In the genomic region with DNA sequence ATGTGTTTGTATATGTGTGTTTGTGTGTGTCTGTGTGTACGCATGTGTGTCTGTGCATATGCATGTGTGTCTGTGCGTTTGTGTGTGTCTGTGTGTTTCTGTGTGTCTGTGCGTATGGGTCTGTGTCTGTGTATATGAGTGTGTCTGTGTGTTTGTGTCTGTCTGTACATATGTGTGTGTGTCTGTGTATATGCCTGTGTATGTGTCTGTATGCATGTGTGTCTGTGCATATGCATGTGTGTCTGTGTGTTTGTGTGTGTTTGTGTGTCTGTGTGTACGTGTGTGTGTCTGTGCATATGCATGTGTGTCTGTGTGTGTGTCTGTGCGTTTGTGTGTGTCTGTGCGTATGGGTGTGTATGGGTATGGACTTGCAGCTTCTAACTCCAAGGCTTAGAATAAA, we compare ENCODE assay signal across 1 cellular context.
TF ChIP-seq lines count a peak whose summit lies in the region.

No MANE protein-coding gene starts in this region.

TF ChIP-seq in HepG2, 621 proteins besides CTCF, POLR2A, EP300 and RAD21:
- TF ChIP-seq ZNF207 (IDR thresholded peaks at IDR 0.05; ENCODE audit: borderline replicate concordance) (peak; percentile 81; the same call in 1 of the 2 replicates), ZNF703 (CRISPR knock-in tag; IDR thresholded peaks at IDR 0.05; ENCODE audit: borderline replicate concordance) (no peak), IKZF1 (IDR thresholded peaks at IDR 0.05) (0 out of 2 replicates have a peak, but pooled peaks have one; percentile 66), HNRNPH1 (optimal IDR thresholded peaks at IDR 0.05; ENCODE audit: low read depth, low read length) (no peak), ZNF530 (CRISPR knock-in tag; IDR thresholded peaks at IDR 0.05; ENCODE audit: low read depth) (no peak), PRDM10 (CRISPR knock-in tag; IDR thresholded peaks at IDR 0.05; ENCODE audit: low read depth) (no peak), PLRG1 (conservative IDR thresholded peaks at IDR 0.05) (0 out of 2 replicates have a peak, but pooled peaks have one; percentile 66), MYC (CRISPR knock-in tag; IDR thresholded peaks at IDR 0.05; ENCODE audit: borderline replicate concordance) (no peak), AKAP8 (CRISPR knock-in tag; IDR thresholded peaks at IDR 0.05) (no peak), NPAS2 (CRISPR knock-in tag; IDR thresholded peaks at IDR 0.05; ENCODE audit: borderline replicate concordance) (no peak), FOXP1 (IDR thresholded peaks at IDR 0.05) (peak; percentile 30; the same call in 1 of the 2 replicates), FOXP1 (CRISPR knock-in tag; IDR thresholded peaks at IDR 0.05) (no peak), NBN (conservative IDR thresholded peaks at IDR 0.05) (peak; percentile 88; the same call in 1 of the 2 replicates), CHD2 (IDR thresholded peaks at IDR 0.05; ENCODE audit: low read depth, low read length) (no peak), FOXA1 (IDR thresholded peaks at IDR 0.05) (peak; percentile 62; the same call in 1 of the 2 replicates), FOXA1 (CRISPR knock-in tag; IDR thresholded peaks at IDR 0.05) (no peak), MIER3 (CRISPR knock-in tag; IDR thresholded peaks at IDR 0.05; ENCODE audit: borderline replicate concordance) (no peak), LCORL (IDR thresholded peaks at IDR 0.05) (no peak), LCORL (CRISPR knock-in tag; IDR thresholded peaks at IDR 0.05) (no peak)
- TF ChIP-seq, protein P1, sequence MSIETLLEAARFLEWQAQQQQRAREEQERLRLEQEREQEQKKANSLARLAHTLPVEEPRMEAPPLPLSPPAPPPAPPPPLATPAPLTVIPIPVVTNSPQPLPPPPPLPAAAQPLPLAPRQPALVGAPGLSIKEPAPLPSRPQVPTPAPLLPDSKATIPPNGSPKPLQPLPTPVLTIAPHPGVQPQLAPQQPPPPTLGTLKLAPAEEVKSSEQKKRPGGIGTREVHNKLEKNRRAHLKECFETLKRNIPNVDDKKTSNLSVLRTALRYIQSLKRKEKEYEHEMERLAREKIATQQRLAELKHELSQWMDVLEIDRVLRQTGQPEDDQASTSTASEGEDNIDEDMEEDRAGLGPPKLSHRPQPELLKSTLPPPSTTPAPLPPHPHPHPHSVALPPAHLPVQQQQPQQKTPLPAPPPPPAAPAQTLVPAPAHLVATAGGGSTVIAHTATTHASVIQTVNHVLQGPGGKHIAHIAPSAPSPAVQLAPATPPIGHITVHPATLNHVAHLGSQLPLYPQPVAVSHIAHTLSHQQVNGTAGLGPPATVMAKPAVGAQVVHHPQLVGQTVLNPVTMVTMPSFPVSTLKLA (IDR thresholded peaks at IDR 0.05): peak; percentile 84
